Comparison of ENCODE assay signal across 9 cellular contexts in the genomic region with DNA sequence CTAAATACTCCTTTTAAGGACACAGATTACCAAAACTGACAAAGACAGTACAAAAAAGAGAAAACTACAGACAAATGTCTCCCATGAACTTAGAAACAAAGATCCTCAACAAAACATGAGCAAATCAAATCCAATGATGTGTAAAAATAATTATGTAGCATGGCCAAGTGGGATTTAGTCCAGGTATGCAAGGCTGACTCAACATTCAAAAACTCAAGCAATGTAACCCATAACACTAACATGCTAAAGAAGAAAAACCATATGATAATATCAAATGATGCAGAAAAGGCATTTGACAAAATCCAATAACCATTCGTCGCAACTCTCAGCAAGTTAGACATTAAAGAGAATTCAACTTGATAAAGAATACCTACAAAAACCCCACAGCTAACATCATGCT.
"Had no signal": no experiment of that assay in that cellular context is flagged by ENCODE, and none has a peak within 500 bp of the region (broad histone marks: within the 10 kb centered on the region; RNA-seq: fewer than 3 reads in every experiment).

No MANE protein-coding gene starts in this region.

- H3K4me3 ChIP-seq: GM23248, HAP-1, K562 had no signal

- DNase-seq: GOT3, H7, HFFc6, IMR-90 had no signal

- ATAC-seq: HCT116, HepG2, K562 had no signal
